ENCODE assay signal across 8 cellular contexts in the genomic region with DNA sequence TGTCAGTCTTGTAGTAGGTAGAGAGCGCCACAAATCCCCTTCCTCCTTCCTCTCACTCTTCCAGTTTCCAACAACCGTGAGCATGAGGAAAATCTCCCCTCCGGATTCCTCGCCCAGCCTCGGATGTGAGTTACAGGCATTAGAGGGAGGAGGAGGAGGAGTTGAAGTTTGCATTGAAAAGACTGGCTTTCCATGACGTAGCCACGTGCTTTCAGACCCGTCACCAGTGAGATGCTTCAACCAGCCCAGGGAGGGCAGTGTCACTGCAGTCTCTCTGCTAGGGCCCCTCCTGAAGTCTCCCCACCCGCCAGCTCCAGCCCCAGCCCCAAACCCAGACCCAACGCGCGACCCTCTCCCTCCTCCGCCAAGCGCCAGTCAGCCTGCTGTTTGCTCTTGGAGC. TPM values are rescaled to one million over a fixed set of nuclear protein-coding genes. Genes with fewer than 3 reads are reported as not detected.
DNase-seq lines count a peak whose midpoint lies in the region; ATAC-seq lines count a peak whose summit lies in the region.

No MANE protein-coding gene starts in this region.

- peaks cover 26% of the 10 kb centered on the region for H3K4me1 ChIP-seq in skeletal muscle satellite cell (ENCODE audit: control insufficient read depth, insufficient read depth, low read length)

- ATAC-seq in GM18909 (IDR thresholded peaks at IDR 0.05; ENCODE audit: poor library complexity, unreplicated experiment) (peak; percentile 50), HG03571 (IDR thresholded peaks at IDR 0.05; ENCODE audit: unreplicated experiment) (no peak)

- H3K4me3 ChIP-seq in skeletal muscle satellite cell (ENCODE audit: low read length): peak overlapping the region; percentile 62

- peak overlapping the region; percentile 11 for H3K9ac ChIP-seq in skeletal muscle satellite cell (ENCODE audit: low read depth, low read length)

- H3K9me3 ChIP-seq in skeletal muscle satellite cell (replicated peaks; ENCODE audit: low read length): no peaks in the 10 kb centered on the region

- peak overlapping the region; percentile 91 for H3K4me2 ChIP-seq in skeletal muscle satellite cell (ENCODE audit: low read length)

- DNase-seq in NAMALWA (ENCODE audit: low spot score) (peak; percentile 87), anterior cingulate cortex (lab: John Stamatoyannopoulos, UW) (peak in 51 of 58 donors; percentile 2 to 85 (median 50)), iPS DF 19.7 (ENCODE audit: low read depth, low spot score) (peak; percentile 93), KBM-7 (no peak), NCI-H1417 (lab: John Stamatoyannopoulos, UW) (no peak)

- peaks cover 50% of the 10 kb centered on the region for H3K27me3 ChIP-seq in skeletal muscle satellite cell (ENCODE audit: control insufficient read depth, insufficient read depth, low read length)

- H3K36me3 ChIP-seq in skeletal muscle satellite cell (ENCODE audit: insufficient read depth, low read length): no peaks in the 10 kb centered on the region

- in situ Hi-C loops in KBM-7 (cut with MboI; ENCODE audit: low pct_unique_long_range_greater_than_20kb, low sequenced_read_pairs): no loop called here

RNA-seq across cellular contexts. Expression of a gene that starts 0.4 kb away (rescaled TPM):
- total RNA-seq in skeletal muscle satellite cell (2012; rRNA removed): 12.5 and 21.0 TPM in 2 replicates

Comparison
In these comparisons a context has a peak if more than half of its experiments do, and no peak if none do; other contexts are left out.
1. DNase-seq: peak in NAMALWA (single experiment), anterior cingulate cortex (51 of 58) and iPS DF 19.7 (single experiment); none in KBM-7 (single experiment) and NCI-H1417 (0 of 3).